ENCODE assay signal across 8 cellular contexts in genomic region chr17:67469208-67469980, GRCh38.
DNase-seq lines count a peak whose midpoint lies in the region; ATAC-seq and TF ChIP-seq lines count a peak whose summit lies in the region.

No MANE protein-coding gene starts in this region.

- H3K79me2 ChIP-seq in DND-41 (ENCODE audit: insufficient read depth, low read length) (no peaks in the 10 kb centered on the region), neural progenitor cell (ENCODE audit: low read depth) (no peaks in the 10 kb centered on the region)

- H3K9me3 ChIP-seq in DND-41 (ENCODE audit: insufficient read depth, low read length, severe bottlenecking) (no peaks in the 10 kb centered on the region), SK-N-MC (ENCODE audit: low read depth, low read length) (no peaks in the 10 kb centered on the region), neural progenitor cell (ENCODE audit: low read depth) (peaks cover 3% of the 10 kb centered on the region)

- no peak overlapping the region for H3K4me3 ChIP-seq in DND-41 (ENCODE audit: low read depth in 1 of 2, low read length in 2 of 2)
- H3K4me3 ChIP-seq in SK-N-MC = peak overlapping the region; percentile 14; the same call in 1 of the 2 replicates
- H3K4me3 ChIP-seq in neural progenitor cell = no peak overlapping the region

- no peaks in the 10 kb centered on the region for H3K36me3 Mint-ChIP-seq in endothelial cell (ENCODE audit: low read depth, unreplicated experiment)
- peaks cover 6% of the 10 kb centered on the region for H3K36me3 Mint-ChIP-seq in neural progenitor cell

- H3K27me3 ChIP-seq in DND-41 (ENCODE audit: insufficient read depth, low read length, poor library complexity) = no peaks in the 10 kb centered on the region
- H3K27me3 ChIP-seq in neural progenitor cell = no peaks in the 10 kb centered on the region

- H3K4me2 ChIP-seq in DND-41 (ENCODE audit: insufficient read depth, low read length) (no peak overlapping the region), neural progenitor cell (no peak overlapping the region)

- H3K27ac Mint-ChIP-seq in endothelial cell (ENCODE audit: unreplicated experiment) (peak overlapping the region; percentile 42), neural progenitor cell (peak overlapping the region; percentile 94)

- TF ChIP-seq CTCF in DND-41 (IDR thresholded peaks at IDR 0.05; ENCODE audit: borderline replicate concordance, extremely low read depth, low read length, poor library complexity, severe bottlenecking) (no peak), endothelial cell (IDR thresholded peaks at IDR 0.05; ENCODE audit: unreplicated experiment) (no peak), neural progenitor cell (IDR thresholded peaks at IDR 0.05) (no peak)

- peak; percentile 72 for ATAC-seq in DND-41 (ENCODE audit: insufficient read depth, low read depth)
- ATAC-seq in GM19328 (IDR thresholded peaks at IDR 0.05; ENCODE audit: unreplicated experiment) = no peak

- H3K27me3 Mint-ChIP-seq in endothelial cell (ENCODE audit: unreplicated experiment) (peaks cover 9% of the 10 kb centered on the region), neural progenitor cell (ENCODE audit: insufficient read depth, low read depth) (no peaks in the 10 kb centered on the region)

- DNase-seq in DND-41 = peak; percentile 40
- no peak for DNase-seq in SK-N-MC (ENCODE audit: low read depth, low spot score)
- peak; percentile 25 for DNase-seq in endothelial cell (ENCODE audit: low spot score)
- DNase-seq in neural progenitor cell (ENCODE audit: low spot score) = no peak
- DNase-seq in NK-92 treated with Interleukin-12 subunit alpha and Interleukin-12 subunit beta, amount 100 ng/mL, for 24 hours (lab: John Stamatoyannopoulos, UW) = no peak
- DNase-seq in DMS 273 (lab: John Stamatoyannopoulos, UW; ENCODE audit: unreplicated experiment) = no peak
- DNase-seq in COR-L47 (lab: John Stamatoyannopoulos, UW) = no peak

- no peak overlapping the region for H3K9ac ChIP-seq in DND-41 (ENCODE audit: low read depth, low read length)
- H3K9ac ChIP-seq in SK-N-MC (ENCODE audit: insufficient read length) = peak overlapping the region; percentile 41
- no peak overlapping the region for H3K9ac ChIP-seq in neural progenitor cell

- H3K27ac ChIP-seq in DND-41 (ENCODE audit: low read length) (0 out of 2 replicates have a peak overlapping the region, but pooled peaks have one; percentile 36), SK-N-MC (no peak overlapping the region), neural progenitor cell (no peak overlapping the region)

- peaks cover 11% of the 10 kb centered on the region for H3F3A ChIP-seq in neural progenitor cell (ENCODE audit: low read depth)

- H3K36me3 ChIP-seq in DND-41 (ENCODE audit: insufficient read depth, low read length) (no peaks in the 10 kb centered on the region), SK-N-MC (ENCODE audit: insufficient read depth, low read length) (no peaks in the 10 kb centered on the region), neural progenitor cell (no peaks in the 10 kb centered on the region)

- H3K4me1 ChIP-seq in DND-41 (ENCODE audit: insufficient read depth, low read length) (peaks cover 32% of the 10 kb centered on the region), neural progenitor cell (peaks cover 14% of the 10 kb centered on the region)

- H3K4me1 Mint-ChIP-seq in endothelial cell (ENCODE audit: unreplicated experiment) (peaks cover 40% of the 10 kb centered on the region), neural progenitor cell (peaks cover 25% of the 10 kb centered on the region)

- no peaks in the 10 kb centered on the region for H4K20me1 ChIP-seq in DND-41 (ENCODE audit: insufficient read depth, low read length)
- H4K20me1 ChIP-seq in neural progenitor cell (ENCODE audit: low read depth) = no peaks in the 10 kb centered on the region

- H3K9me3 Mint-ChIP-seq in endothelial cell (ENCODE audit: unreplicated experiment) = no peaks in the 10 kb centered on the region
- peaks cover 10% of the 10 kb centered on the region for H3K9me3 Mint-ChIP-seq in neural progenitor cell

- H2AFZ ChIP-seq in DND-41 (ENCODE audit: low read depth, low read length) (no peak overlapping the region), neural progenitor cell (replicated peaks) (no peak overlapping the region)

- H3K4me3 Mint-ChIP-seq in endothelial cell (ENCODE audit: unreplicated experiment) = no peak overlapping the region
- H3K4me3 Mint-ChIP-seq in neural progenitor cell = no peak overlapping the region

Comparison
In these comparisons a context has a peak if more than half of its experiments do, and no peak if none do; other contexts are left out.
1. DNase-seq: peak in DND-41 (single experiment) and endothelial cell (single experiment); none in SK-N-MC (single experiment), neural progenitor cell (single experiment), NK-92 treated with Interleukin-12 subunit alpha and Interleukin-12 subunit beta, amount 100 ng/mL, for 24 hours (single experiment), DMS 273 (single experiment) and COR-L47 (single experiment).